In the genomic region with DNA sequence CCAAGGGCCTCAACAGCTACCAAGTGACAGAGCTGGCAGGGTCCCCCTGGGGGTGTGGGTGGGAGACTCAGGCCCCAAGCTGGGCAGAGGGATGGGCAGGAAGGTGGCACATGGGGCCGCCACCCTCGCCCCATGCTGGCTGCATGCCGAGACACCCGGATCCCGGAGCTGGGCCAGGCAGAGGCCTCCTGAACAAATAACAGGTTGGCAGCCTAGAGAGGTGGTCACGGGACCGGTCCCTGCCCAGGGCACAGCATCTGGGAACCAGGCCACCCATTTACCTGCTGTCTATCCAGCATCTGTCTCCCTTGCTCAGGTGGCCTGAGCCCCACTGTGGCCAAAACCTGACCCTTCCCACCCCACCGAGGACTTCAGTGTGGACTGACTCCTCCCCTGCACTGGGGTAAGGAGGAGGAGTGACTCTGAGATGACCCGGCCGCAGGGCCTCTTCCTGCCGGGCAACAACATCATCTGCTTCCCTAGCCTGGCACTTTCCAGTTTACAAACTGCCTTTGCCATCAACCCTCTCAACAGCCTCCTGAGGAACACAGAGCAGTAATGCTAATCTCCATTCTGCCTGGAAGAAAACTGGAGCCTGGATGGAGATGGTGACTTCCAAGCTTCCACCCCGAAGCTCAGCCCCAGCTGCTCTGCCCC, we compare ENCODE assay signal across 1 cellular context.
A peak's percentile ranks its signal among the peaks of the same experiment; 100 is the strongest.
TF ChIP-seq lines count a peak whose summit lies in the region.

No MANE protein-coding gene starts in this region.

TF ChIP-seq in K562, 482 proteins besides CTCF, POLR2A, EP300 and RAD21:
- TF ChIP-seq MAX (CRISPR knock-in tag; IDR thresholded peaks at IDR 0.05) (peak; percentile 12; the same call in 1 of the 2 replicates), SMAD4 (CRISPR knock-in tag; conservative IDR thresholded peaks at IDR 0.05) (peak; percentile 33; the same call in 1 of the 2 replicates), RB1 (IDR thresholded peaks at IDR 0.05; ENCODE audit: low read depth) (no peak), ZNF583 (CRISPR knock-in tag; IDR thresholded peaks at IDR 0.05) (peak; percentile 57; the same call in 1 of the 2 replicates), ZNF57 (CRISPR knock-in tag; IDR thresholded peaks at IDR 0.05) (no peak), MYNN (IDR thresholded peaks at IDR 0.05) (0 out of 2 replicates have a peak, but pooled peaks have one; percentile 3), MYNN (CRISPR knock-in tag; IDR thresholded peaks at IDR 0.05) (no peak), REST (CRISPR knock-in tag; IDR thresholded peaks at IDR 0.05; ENCODE audit: low read depth) (peak; percentile 20; the same call in 1 of the 2 replicates), ATF1 (CRISPR knock-in tag; IDR thresholded peaks at IDR 0.05) (no peak), ATF1 (tag; IDR thresholded peaks at IDR 0.05) (peak; percentile 27; the same call in 1 of the 2 replicates), ZBTB2 (IDR thresholded peaks at IDR 0.05) (no peak)
- TF ChIP-seq, protein P1, sequence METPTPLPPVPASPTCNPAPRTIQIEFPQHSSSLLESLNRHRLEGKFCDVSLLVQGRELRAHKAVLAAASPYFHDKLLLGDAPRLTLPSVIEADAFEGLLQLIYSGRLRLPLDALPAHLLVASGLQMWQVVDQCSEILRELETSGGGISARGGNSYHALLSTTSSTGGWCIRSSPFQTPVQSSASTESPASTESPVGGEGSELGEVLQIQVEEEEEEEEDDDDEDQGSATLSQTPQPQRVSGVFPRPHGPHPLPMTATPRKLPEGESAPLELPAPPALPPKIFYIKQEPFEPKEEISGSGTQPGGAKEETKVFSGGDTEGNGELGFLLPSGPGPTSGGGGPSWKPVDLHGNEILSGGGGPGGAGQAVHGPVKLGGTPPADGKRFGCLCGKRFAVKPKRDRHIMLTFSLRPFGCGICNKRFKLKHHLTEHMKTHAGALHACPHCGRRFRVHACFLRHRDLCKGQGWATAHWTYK (CRISPR knock-in tag; IDR thresholded peaks at IDR 0.05) = peak; percentile 22; the same call in 1 of the 2 replicates
- TF ChIP-seq, protein P2, sequence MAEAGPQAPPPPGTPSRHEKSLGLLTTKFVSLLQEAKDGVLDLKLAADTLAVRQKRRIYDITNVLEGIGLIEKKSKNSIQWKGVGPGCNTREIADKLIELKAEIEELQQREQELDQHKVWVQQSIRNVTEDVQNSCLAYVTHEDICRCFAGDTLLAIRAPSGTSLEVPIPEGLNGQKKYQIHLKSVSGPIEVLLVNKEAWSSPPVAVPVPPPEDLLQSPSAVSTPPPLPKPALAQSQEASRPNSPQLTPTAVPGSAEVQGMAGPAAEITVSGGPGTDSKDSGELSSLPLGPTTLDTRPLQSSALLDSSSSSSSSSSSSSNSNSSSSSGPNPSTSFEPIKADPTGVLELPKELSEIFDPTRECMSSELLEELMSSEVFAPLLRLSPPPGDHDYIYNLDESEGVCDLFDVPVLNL (CRISPR knock-in tag; IDR thresholded peaks at IDR 0.05; ENCODE audit: low read depth) = no peak
